1 cellular context compared by ENCODE assay signal in the genomic region with DNA sequence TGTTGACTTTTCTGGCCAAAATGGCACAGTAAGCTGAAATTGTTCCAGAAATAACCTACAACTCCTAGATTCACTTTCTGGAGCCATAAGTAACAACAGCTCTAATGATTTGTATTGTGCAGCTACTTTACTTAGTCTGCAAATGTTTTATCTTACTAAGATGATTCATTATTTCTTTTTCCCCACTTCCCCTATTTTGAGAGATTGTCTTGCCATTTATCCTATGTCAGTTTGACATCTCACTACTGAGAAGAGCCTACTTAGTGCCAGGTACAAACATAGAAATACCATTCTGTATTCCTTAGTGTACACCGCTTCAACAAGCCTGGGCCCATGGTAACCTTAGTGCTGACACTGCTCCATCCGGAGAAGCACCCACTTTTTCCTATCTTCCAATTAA.
TF ChIP-seq lines count a peak whose summit lies in the region.

No MANE protein-coding gene starts in this region.

TF ChIP-seq in K562, 482 proteins besides CTCF, POLR2A, EP300 and RAD21 (continued from another document):
- TF ChIP-seq, protein P1, sequence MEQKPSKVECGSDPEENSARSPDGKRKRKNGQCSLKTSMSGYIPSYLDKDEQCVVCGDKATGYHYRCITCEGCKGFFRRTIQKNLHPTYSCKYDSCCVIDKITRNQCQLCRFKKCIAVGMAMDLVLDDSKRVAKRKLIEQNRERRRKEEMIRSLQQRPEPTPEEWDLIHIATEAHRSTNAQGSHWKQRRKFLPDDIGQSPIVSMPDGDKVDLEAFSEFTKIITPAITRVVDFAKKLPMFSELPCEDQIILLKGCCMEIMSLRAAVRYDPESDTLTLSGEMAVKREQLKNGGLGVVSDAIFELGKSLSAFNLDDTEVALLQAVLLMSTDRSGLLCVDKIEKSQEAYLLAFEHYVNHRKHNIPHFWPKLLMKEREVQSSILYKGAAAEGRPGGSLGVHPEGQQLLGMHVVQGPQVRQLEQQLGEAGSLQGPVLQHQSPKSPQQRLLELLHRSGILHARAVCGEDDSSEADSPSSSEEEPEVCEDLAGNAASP (IDR thresholded peaks at IDR 0.05) = no peak
- no peak for TF ChIP-seq ZNF239 (CRISPR knock-in tag; IDR thresholded peaks at IDR 0.05)
- no peak for TF ChIP-seq SMARCC2 (IDR thresholded peaks at IDR 0.05; ENCODE audit: low read depth)
- no peak for TF ChIP-seq LEF1 (IDR thresholded peaks at IDR 0.05)
- TF ChIP-seq SPI1 (IDR thresholded peaks at IDR 0.05; ENCODE audit: borderline replicate concordance, low read depth, low read length) = peak; percentile 75
- no peak for TF ChIP-seq BCOR (IDR thresholded peaks at IDR 0.05)
- TF ChIP-seq FOSL1 (tag; conservative IDR thresholded peaks at IDR 0.05) = 0 out of 2 replicates have a peak, but pooled peaks have one; percentile 15
- no peak for TF ChIP-seq ZNF347 (CRISPR knock-in tag; IDR thresholded peaks at IDR 0.05; ENCODE audit: low read depth)
- TF ChIP-seq MXD1 (CRISPR knock-in tag; IDR thresholded peaks at IDR 0.05; ENCODE audit: borderline replicate concordance, poor library complexity, severe bottlenecking) = no peak
